In the genomic region with DNA sequence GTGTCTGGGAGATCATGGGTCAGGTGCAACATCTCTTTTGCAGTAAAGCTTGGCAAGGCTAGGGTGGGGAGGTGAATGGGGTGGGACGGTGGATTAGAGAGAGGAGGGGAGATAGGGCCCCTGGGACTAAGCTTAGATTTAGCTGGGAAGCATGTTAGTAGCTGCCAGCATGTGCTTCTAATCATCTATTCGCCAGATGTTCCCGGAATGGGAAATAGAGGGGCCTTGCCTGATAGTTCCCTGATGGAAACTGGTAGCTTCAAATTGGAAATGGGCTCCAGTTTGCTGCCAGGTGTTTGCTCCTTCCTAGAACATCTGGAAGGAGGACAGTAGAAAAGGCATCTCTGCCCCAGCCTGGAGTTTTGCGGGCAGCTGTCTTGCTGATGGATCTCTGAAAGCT, we compare ENCODE assay signal across 22 cellular contexts.
"Had no signal": no experiment of that assay in that cellular context is flagged by ENCODE, and none has a peak within 500 bp of the region (broad histone marks: within the 10 kb centered on the region; RNA-seq: fewer than 3 reads in every experiment).

No MANE protein-coding gene starts in this region.

- H3K27ac Mint-ChIP-seq: activated B cell treated with CpG ODN at 0.5 μM for 24 hours; activated naive CD8-positive, alpha-beta T cell treated with anti-CD3 and anti-CD28 coated beads, Interleukin-2, amount 50 U/mL, for 24 hours; stimulated activated memory B cell treated with anti-CD40 and anti-IgM and Interleukin-4, amounts not matched to agents 10 μg/mL and 1 μg/mL and 100 μg/mL, for 72 hours had no signal

- H3K9me3 ChIP-seq: lower lobe of right lung, stomach, suprapubic skin, tibial nerve had no signal

- H3K4me3 ChIP-seq: lower lobe of right lung, stomach, suprapubic skin, tibial nerve had no signal

- H3K4me1 Mint-ChIP-seq: activated B cell treated with CpG ODN at 0.5 μM for 24 hours; activated naive CD8-positive, alpha-beta T cell treated with anti-CD3 and anti-CD28 coated beads, Interleukin-2, amount 50 U/mL, for 24 hours; stimulated activated memory B cell treated with anti-CD40 and anti-IgM and Interleukin-4, amounts not matched to agents 10 μg/mL and 1 μg/mL and 100 μg/mL, for 72 hours had no signal

- H3K4me3 Mint-ChIP-seq: activated B cell treated with CpG ODN at 0.5 μM for 24 hours; activated naive CD8-positive, alpha-beta T cell treated with anti-CD3 and anti-CD28 coated beads, Interleukin-2, amount 50 U/mL, for 24 hours; activated T-cell treated with anti-CD3 and anti-CD28 coated beads, Interleukin-2, amount 50 U/mL, for 4 hours; naive thymus-derived CD4-positive, alpha-beta T cell; neural crest cell; stimulated activated memory B cell treated with anti-CD40 and anti-IgM and Interleukin-4, amounts not matched to agents 10 μg/mL and 1 μg/mL and 100 μg/mL, for 72 hours had no signal

- H3K27me3 ChIP-seq: foreskin keratinocyte, stomach, suprapubic skin, tibial nerve had no signal

- H3K9me3 Mint-ChIP-seq: activated B cell treated with CpG ODN at 0.5 μM for 24 hours; activated naive CD8-positive, alpha-beta T cell treated with anti-CD3 and anti-CD28 coated beads, Interleukin-2, amount 50 U/mL, for 24 hours; activated T-cell treated with anti-CD3 and anti-CD28 coated beads, Interleukin-2, amount 50 U/mL, for 4 hours; naive thymus-derived CD4-positive, alpha-beta T cell; neural crest cell; stimulated activated memory B cell treated with anti-CD40 and anti-IgM and Interleukin-4, amounts not matched to agents 10 μg/mL and 1 μg/mL and 100 μg/mL, for 72 hours had no signal

- H3K27me3 Mint-ChIP-seq: activated B cell treated with CpG ODN at 0.5 μM for 24 hours; activated naive CD8-positive, alpha-beta T cell treated with anti-CD3 and anti-CD28 coated beads, Interleukin-2, amount 50 U/mL, for 24 hours; naive thymus-derived CD4-positive, alpha-beta T cell; stimulated activated memory B cell treated with anti-CD40 and anti-IgM and Interleukin-4, amounts not matched to agents 10 μg/mL and 1 μg/mL and 100 μg/mL, for 72 hours had no signal

- DNase-seq: activated B cell treated with CpG ODN at 0.5 μM for 24 hours; activated CD4-positive, alpha-beta T cell treated with anti-CD3 and anti-CD28 coated beads for 4 hours; activated CD4-positive, alpha-beta T cell treated with anti-CD3 and anti-CD28 coated beads, Interleukin-2, amount 50 U/mL, for 48 hours; activated CD8-positive, alpha-beta memory T cell treated with anti-CD3 and anti-CD28 coated beads, Interleukin-2, amount 50 U/mL, for 48 hours; activated naive CD4-positive, alpha-beta T cell treated with anti-CD3 and anti-CD28 coated beads, Interleukin-2, amount 50 U/mL, for 16 hours; activated naive CD8-positive, alpha-beta T cell treated with anti-CD3 and anti-CD28 coated beads, Interleukin-2, amount 50 U/mL, for 24 hours; activated T-cell treated with anti-CD3 and anti-CD28 coated beads, Interleukin-2, amount 50 U/mL, for 4 hours; foreskin keratinocyte; kidney; lower lobe of right lung; naive thymus-derived CD4-positive, alpha-beta T cell; occipital lobe; small intestine; stimulated activated CD4-positive, alpha-beta T cell treated with anti-CD3 and anti-CD28 coated beads, Interleukin-2, amount 100 ng/mL, for 24 hours; stomach; T-helper 9 cell had no signal

- H3K36me3 ChIP-seq: lower lobe of right lung, stomach, suprapubic skin, tibial nerve had no signal

- H3K27ac ChIP-seq: foreskin keratinocyte, lower lobe of right lung, stomach, suprapubic skin, tibial nerve had no signal

- ATAC-seq: activated naive CD8-positive, alpha-beta T cell treated with anti-CD3 and anti-CD28 coated beads, Interleukin-2, amount 50 U/mL, for 24 hours; activated T-cell treated with anti-CD3 and anti-CD28 coated beads, Interleukin-2, amount 50 U/mL, for 4 hours; foreskin keratinocyte; left lobe of liver; lower lobe of right lung; naive thymus-derived CD4-positive, alpha-beta T cell; sciatic nerve; stimulated activated memory B cell treated with anti-CD40 and anti-IgM and Interleukin-4, amounts not matched to agents 10 μg/mL and 1 μg/mL and 100 μg/mL, for 72 hours had no signal

- H3K4me1 ChIP-seq: foreskin keratinocyte, lower lobe of right lung, suprapubic skin had no signal
